Comparison of ENCODE assay signal across 21 cellular contexts in genomic region chr6:9186148-9186547, GRCh38.
"Had no signal": no experiment of that assay in that cellular context is flagged by ENCODE, and none has a peak within 500 bp of the region (broad histone marks: within the 10 kb centered on the region; RNA-seq: fewer than 3 reads in every experiment).

No MANE protein-coding gene starts in this region.

- H3K4me3 Mint-ChIP-seq: memory B cell; mesothelial cell of epicardium; natural killer cell treated with Interleukin-12 subunit alpha and Interleukin-12 subunit beta and Interleukin-15 and Interleukin-18, amount 100 ng/mL, for 72 hours; neural progenitor cell; stimulated activated naive B cell treated with anti-CD40 and anti-IgM and Interleukin-4, amounts not matched to agents 10 μg/mL and 1 μg/mL and 100 μg/mL, for 72 hours; stimulated activated naive CD8-positive, alpha-beta T cell treated with anti-CD3 and anti-CD28 coated beads, Interleukin-15, amount 100 ng/mL, for 72 hours had no signal

- H3K9me3 Mint-ChIP-seq: memory B cell, neural progenitor cell had no signal

- H3K4me1 Mint-ChIP-seq: memory B cell; neural progenitor cell; stimulated activated naive B cell treated with anti-CD40 and anti-IgM and Interleukin-4, amounts not matched to agents 10 μg/mL and 1 μg/mL and 100 μg/mL, for 72 hours; stimulated activated naive CD8-positive, alpha-beta T cell treated with anti-CD3 and anti-CD28 coated beads, Interleukin-15, amount 100 ng/mL, for 72 hours had no signal

- H3K27me3 Mint-ChIP-seq: memory B cell; natural killer cell treated with Interleukin-12 subunit alpha and Interleukin-12 subunit beta and Interleukin-15 and Interleukin-18, amount 100 ng/mL, for 72 hours; stimulated activated naive B cell treated with anti-CD40 and anti-IgM and Interleukin-4, amounts not matched to agents 10 μg/mL and 1 μg/mL and 100 μg/mL, for 72 hours; stimulated activated naive CD8-positive, alpha-beta T cell treated with anti-CD3 and anti-CD28 coated beads, Interleukin-15, amount 100 ng/mL, for 72 hours had no signal

- H3K36me3 Mint-ChIP-seq: memory B cell; mesothelial cell of epicardium; natural killer cell treated with Interleukin-12 subunit alpha and Interleukin-12 subunit beta and Interleukin-15 and Interleukin-18, amount 100 ng/mL, for 72 hours; neural progenitor cell; stimulated activated naive B cell treated with anti-CD40 and anti-IgM and Interleukin-4, amounts not matched to agents 10 μg/mL and 1 μg/mL and 100 μg/mL, for 72 hours had no signal

- H3K27ac Mint-ChIP-seq: memory B cell; mesothelial cell of epicardium; natural killer cell treated with Interleukin-12 subunit alpha and Interleukin-12 subunit beta and Interleukin-15 and Interleukin-18, amount 100 ng/mL, for 72 hours; neural progenitor cell; stimulated activated naive B cell treated with anti-CD40 and anti-IgM and Interleukin-4, amounts not matched to agents 10 μg/mL and 1 μg/mL and 100 μg/mL, for 72 hours; stimulated activated naive CD8-positive, alpha-beta T cell treated with anti-CD3 and anti-CD28 coated beads, Interleukin-15, amount 100 ng/mL, for 72 hours had no signal

- ATAC-seq: left cardiac atrium; lower lobe of right lung; natural killer cell treated with Interleukin-12 subunit alpha and Interleukin-12 subunit beta and Interleukin-15 and Interleukin-18, amount 100 ng/mL, for 72 hours; stimulated activated naive B cell treated with anti-CD40 and anti-IgM and Interleukin-4, amounts not matched to agents 10 μg/mL and 1 μg/mL and 100 μg/mL, for 72 hours; stimulated activated naive CD8-positive, alpha-beta T cell treated with anti-CD3 and anti-CD28 coated beads, Interleukin-15, amount 100 ng/mL, for 72 hours had no signal

- DNase-seq: dermis blood vessel endothelial cell; erythroblast; foreskin melanocyte; head of caudate nucleus; kidney; left cardiac atrium; left ventricle myocardium inferior; lower lobe of right lung; nucleus accumbens; ovary; sigmoid colon; stimulated activated CD4-positive, alpha-beta T cell treated with anti-CD3 and anti-CD28 coated beads, Interleukin-2, amount 100 ng/mL, for 24 hours; stimulated activated CD4-positive, alpha-beta T cell treated with anti-CD3 and anti-CD28 coated beads, Interleukin-4, amount 100 ng/mL, for 4 hours; stimulated activated naive B cell treated with anti-CD40 and anti-IgM and Interleukin-4, amounts not matched to agents 10 μg/mL and 1 μg/mL and 100 μg/mL, for 72 hours; stimulated activated naive CD8-positive, alpha-beta T cell treated with anti-CD3 and anti-CD28 coated beads, Interleukin-15, amount 100 ng/mL, for 72 hours; testis; transverse colon had no signal
